Comparison of ENCODE assay signal across 8 cellular contexts in genomic region chr10:45727421-45727965, GRCh38. TPM values are rescaled to one million over a fixed set of nuclear protein-coding genes. Genes with fewer than 3 reads are reported as not detected.
DNase-seq lines count a peak whose midpoint lies in the region; ATAC-seq and TF ChIP-seq lines count a peak whose summit lies in the region.
"Not testable (repeated sequence)": the region's sequence is repeated elsewhere in the genome, so short reads cannot be mapped to it uniquely, and the experiment has no call there.

No MANE protein-coding gene starts in this region.

- H3F3A ChIP-seq in PC-3 (ENCODE audit: low read length, unreplicated experiment): not testable (repeated sequence)

- not testable (repeated sequence) for TF ChIP-seq CTCF in PC-3 (conservative IDR thresholded peaks at IDR 0.05; ENCODE audit: low read depth, low read length); fibroblast of pulmonary artery (IDR thresholded peaks at IDR 0.05; ENCODE audit: low read length, missing control alignments); mucosa of descending colon (IDR thresholded peaks at IDR 0.05)

- peak overlapping the region; percentile 72 for H2AFZ ChIP-seq in PC-3 (ENCODE audit: low read length)

- H3K79me2 ChIP-seq in PC-3 (ENCODE audit: low read length): not testable (repeated sequence)

- H3K4me3 ChIP-seq in CD8-positive, alpha-beta memory T cell (ENCODE audit: low read length): peak overlapping the region; percentile 63
- H3K4me3 ChIP-seq in PC-3 (ENCODE audit: low read length): peak overlapping the region; percentile 71
- H3K4me3 ChIP-seq in fibroblast of pulmonary artery (replicated peaks; ENCODE audit: low read depth, low read length): peak overlapping the region; percentile 65
- H3K4me3 ChIP-seq in mucosa of descending colon: peak overlapping the region; percentile 83

- intact Hi-C loops in PC-3 (cut with micrococcal nuclease); mucosa of descending colon (cut with DNase I, micrococcal nuclease): not testable (repeated sequence)

- H3K4me3 Mint-ChIP-seq in CD8-positive, alpha-beta memory T cell: peak overlapping the region; percentile 79 to 96 (median 84)
- peak overlapping the region; percentile 83 for H3K4me3 Mint-ChIP-seq in activated naive CD8-positive, alpha-beta T cell treated with anti-CD3 and anti-CD28 coated beads, Interleukin-2, amount 50 U/mL, for 24 hours
- peak overlapping the region; percentile 86 for H3K4me3 Mint-ChIP-seq in stimulated activated naive CD8-positive, alpha-beta T cell treated with anti-CD3 and anti-CD28 coated beads, Interleukin-15, Interleukin-2, amounts not matched to agents 100 ng/mL and 50 ng/mL, for 24 hours

- not testable (repeated sequence) for H4K20me1 ChIP-seq in PC-3 (ENCODE audit: low read length)

- H3K27me3 ChIP-seq in CD8-positive, alpha-beta memory T cell (ENCODE audit: insufficient read depth, low read length, poor library complexity, severe bottlenecking); PC-3 (ENCODE audit: low read length): not testable (repeated sequence)

- not testable (repeated sequence) for H3K36me3 ChIP-seq in CD8-positive, alpha-beta memory T cell (ENCODE audit: insufficient read depth, low read length); PC-3 (ENCODE audit: low read depth, low read length); mucosa of descending colon (ENCODE audit: low read depth)

- peak overlapping the region in 3 of 8 donors; percentile 70 to 97 (median 79) for H3K27ac Mint-ChIP-seq in CD8-positive, alpha-beta memory T cell
- peak overlapping the region; percentile 91 for H3K27ac Mint-ChIP-seq in activated naive CD8-positive, alpha-beta T cell treated with anti-CD3 and anti-CD28 coated beads, Interleukin-2, amount 50 U/mL, for 24 hours
- H3K27ac Mint-ChIP-seq in stimulated activated naive CD8-positive, alpha-beta T cell treated with anti-CD3 and anti-CD28 coated beads, Interleukin-15, Interleukin-2, amounts not matched to agents 100 ng/mL and 50 ng/mL, for 24 hours: not testable (repeated sequence)

- not testable (repeated sequence) for H3K4me1 ChIP-seq in CD8-positive, alpha-beta memory T cell (ENCODE audit: insufficient read depth, low read length); PC-3 (ENCODE audit: insufficient read depth, low read length); mucosa of descending colon (ENCODE audit: low read depth)

- H3K36me3 Mint-ChIP-seq in CD8-positive, alpha-beta memory T cell: peaks cover 0 to 13% (median 0%) of the 10 kb centered on the region in 3 donors
- not testable (repeated sequence) for H3K36me3 Mint-ChIP-seq in activated naive CD8-positive, alpha-beta T cell treated with anti-CD3 and anti-CD28 coated beads, Interleukin-2, amount 50 U/mL, for 24 hours (ENCODE audit: low read depth); stimulated activated naive CD8-positive, alpha-beta T cell treated with anti-CD3 and anti-CD28 coated beads, Interleukin-15, Interleukin-2, amounts not matched to agents 100 ng/mL and 50 ng/mL, for 24 hours (ENCODE audit: low read depth)

- H3K4me1 Mint-ChIP-seq in CD8-positive, alpha-beta memory T cell: peaks cover 8 to 22% (median 13%) of the 10 kb centered on the region in 3 donors
- peaks cover 13% of the 10 kb centered on the region for H3K4me1 Mint-ChIP-seq in activated naive CD8-positive, alpha-beta T cell treated with anti-CD3 and anti-CD28 coated beads, Interleukin-2, amount 50 U/mL, for 24 hours
- peaks cover 10% of the 10 kb centered on the region for H3K4me1 Mint-ChIP-seq in stimulated activated naive CD8-positive, alpha-beta T cell treated with anti-CD3 and anti-CD28 coated beads, Interleukin-15, Interleukin-2, amounts not matched to agents 100 ng/mL and 50 ng/mL, for 24 hours (ENCODE audit: low read depth)

- not testable (repeated sequence) for H3K9me2 ChIP-seq in PC-3 (replicated peaks; ENCODE audit: low read length)

- H3K27me3 Mint-ChIP-seq in CD8-positive, alpha-beta memory T cell; activated naive CD8-positive, alpha-beta T cell treated with anti-CD3 and anti-CD28 coated beads, Interleukin-2, amount 50 U/mL, for 24 hours; stimulated activated naive CD8-positive, alpha-beta T cell treated with anti-CD3 and anti-CD28 coated beads, Interleukin-15, Interleukin-2, amounts not matched to agents 100 ng/mL and 50 ng/mL, for 24 hours: not testable (repeated sequence)

- H3K9ac ChIP-seq in PC-3 (ENCODE audit: low read length): peak overlapping the region; percentile 59

- not testable (repeated sequence) for BruUV-seq in PC-3 (replicated peaks; lab: Mats Ljungman, UMichigan)

- peak; percentile 53 for ATAC-seq in GM21381 (IDR thresholded peaks at IDR 0.05; ENCODE audit: unreplicated experiment)
- peak; percentile 47 for ATAC-seq in HG03064 (IDR thresholded peaks at IDR 0.05; ENCODE audit: low read depth, unreplicated experiment)
- peak; percentile 94 for ATAC-seq in PC-3
- ATAC-seq in activated naive CD8-positive, alpha-beta T cell treated with anti-CD3 and anti-CD28 coated beads, Interleukin-2, amount 50 U/mL, for 24 hours: peak; percentile 55
- ATAC-seq in mucosa of descending colon: peak; percentile 78

- peak overlapping the region; percentile 54 for H3K27ac ChIP-seq in CD8-positive, alpha-beta memory T cell (ENCODE audit: low read depth, low read length)
- H3K27ac ChIP-seq in PC-3 (ENCODE audit: low read length): not testable (repeated sequence)

- H3K9me3 ChIP-seq in CD8-positive, alpha-beta memory T cell (ENCODE audit: low read length); PC-3 (ENCODE audit: low read length); mucosa of descending colon: not testable (repeated sequence)

- peak in 1 of 5 donors; percentile 19 for DNase-seq in CD8-positive, alpha-beta memory T cell
- not testable (repeated sequence) for DNase-seq in PC-3; activated naive CD8-positive, alpha-beta T cell treated with anti-CD3 and anti-CD28 coated beads, Interleukin-2, amount 50 U/mL, for 24 hours; fibroblast of pulmonary artery (ENCODE audit: low read depth); mucosa of descending colon

- POLR2A ChIA-PET in CD8-positive, alpha-beta memory T cell (lab: Charles Lee): interaction anchor here (0.7 kb wide), 1 partner anchor 726 kb away, joined by 3 read pairs; no protein-coding TSS in a partner anchor
- POLR2A ChIA-PET in PC-3 (lab: Charles Lee; ENCODE audit: unreplicated experiment): interaction anchor here (0.7 kb wide), 1 partner anchor 323 kb away, joined by 4 read pairs; no protein-coding TSS in a partner anchor

- CTCF ChIA-PET in CD8-positive, alpha-beta memory T cell (lab: Charles Lee); PC-3 (lab: Charles Lee): not testable (repeated sequence)

- H3K4me2 ChIP-seq in PC-3 (ENCODE audit: low read length): peak overlapping the region; percentile 77

- H3K9me3 Mint-ChIP-seq in CD8-positive, alpha-beta memory T cell; activated naive CD8-positive, alpha-beta T cell treated with anti-CD3 and anti-CD28 coated beads, Interleukin-2, amount 50 U/mL, for 24 hours; stimulated activated naive CD8-positive, alpha-beta T cell treated with anti-CD3 and anti-CD28 coated beads, Interleukin-15, Interleukin-2, amounts not matched to agents 100 ng/mL and 50 ng/mL, for 24 hours: not testable (repeated sequence)

RNA-seq across cellular contexts. Expression of gene WASHC2C, which starts 0.4 kb away (rescaled TPM):
- total RNA-seq in CD8-positive, alpha-beta memory T cell: 10 to 100 TPM; 23.4 to 23.6 TPM
- polyA plus RNA-seq in CD8-positive, alpha-beta memory T cell: 41.1 TPM
- total RNA-seq in PC-3 (2014; rRNA removed): 16.1 and 17.3 TPM in 2 replicates
- total RNA-seq in mucosa of descending colon: 10 to 100 TPM; 52.5 to 88.4 (median 62.1) TPM

RNA-seq across cellular contexts. Expression of gene ZFAND4, which starts 54.9 kb away (rescaled TPM):
- 10 to 100 TPM; 11.0 to 11.7 TPM for total RNA-seq in CD8-positive, alpha-beta memory T cell
- 21.1 TPM for polyA plus RNA-seq in CD8-positive, alpha-beta memory T cell
- total RNA-seq in PC-3 (2014; rRNA removed) (7.9 and 8.7 TPM in 2 replicates), mucosa of descending colon (10 to 100 TPM; 15.5 to 22.1 (median 21.5) TPM)
